Comparison of ENCODE assay signal across 1 cellular context in genomic region chr3:21621396-21621695, GRCh38.
TF ChIP-seq lines count a peak whose summit lies in the region.

No MANE protein-coding gene starts in this region.

TF ChIP-seq in HepG2, 621 proteins besides CTCF, POLR2A, EP300 and RAD21 (continued from another document):
- peak; percentile 73; the same call in 1 of the 2 replicates for TF ChIP-seq ZNF362 (CRISPR knock-in tag; IDR thresholded peaks at IDR 0.05; ENCODE audit: borderline replicate concordance)
- TF ChIP-seq KLF12 (CRISPR knock-in tag; IDR thresholded peaks at IDR 0.05; ENCODE audit: borderline replicate concordance) = no peak
- peak; percentile 95 for TF ChIP-seq MAFF (IDR thresholded peaks at IDR 0.05; ENCODE audit: low read depth, low read length)
- TF ChIP-seq NFKBIZ (CRISPR knock-in tag; IDR thresholded peaks at IDR 0.05) = no peak
- no peak for TF ChIP-seq ERF (CRISPR knock-in tag; IDR thresholded peaks at IDR 0.05)
- TF ChIP-seq STAT5B (CRISPR knock-in tag; IDR thresholded peaks at IDR 0.05) = no peak
- TF ChIP-seq REPIN1 (CRISPR knock-in tag; IDR thresholded peaks at IDR 0.05; ENCODE audit: borderline replicate concordance, low read depth) = no peak
